In genomic region chr3:112354642-112355333, GRCh38 we compare ENCODE assay signal across 21 cellular contexts.
"Had no signal": no experiment of that assay in that cellular context is flagged by ENCODE, and none has a peak within 500 bp of the region (broad histone marks: within the 10 kb centered on the region; RNA-seq: fewer than 3 reads in every experiment).

No MANE protein-coding gene starts in this region.

- H3K36me3 ChIP-seq: left lung, spleen had no signal

- H3K4me3 ChIP-seq: left lung, spleen had no signal

- H3K4me3 Mint-ChIP-seq: activated CD8-positive, alpha-beta memory T cell treated with anti-CD3 and anti-CD28 coated beads, Interleukin-2, amount 10 ng/mL, durations not matched to agents 7 days and 5 days; activated T-cell treated with anti-CD3 and anti-CD28 coated beads, Interleukin-2, amount 50 U/mL, for 24 hours; brain; central memory CD8-positive, alpha-beta T cell; T-helper 2 cell treated with Interferon-gamma antibody and Interleukin-4, amounts not matched to agents 5 μg/mL and 100 μg/mL, for 36 hours had no signal

- ATAC-seq: activated CD8-positive, alpha-beta memory T cell treated with anti-CD3 and anti-CD28 coated beads, Interleukin-2, amount 10 ng/mL, durations not matched to agents 7 days and 5 days; activated naive CD4-positive, alpha-beta T cell treated with anti-CD3 and anti-CD28 coated beads, Interleukin-2, amount 50 U/mL, for 72 hours; left lung; right cardiac atrium; stimulated activated naive CD8-positive, alpha-beta T cell treated with anti-CD3 and anti-CD28 coated beads, Interleukin-15, Interleukin-2, amounts not matched to agents 100 U/mL and 50 U/mL, for 24 hours had no signal

- H3K9me3 Mint-ChIP-seq: activated naive CD4-positive, alpha-beta T cell treated with anti-CD3 and anti-CD28 coated beads, Interleukin-2, amount 50 U/mL, for 72 hours; activated T-cell treated with anti-CD3 and anti-CD28 coated beads, Interleukin-2, amount 50 U/mL, for 24 hours; brain; central memory CD8-positive, alpha-beta T cell; T-helper 2 cell treated with Interferon-gamma antibody and Interleukin-4, amounts not matched to agents 5 μg/mL and 100 μg/mL, for 36 hours had no signal

- H3K27ac Mint-ChIP-seq: activated CD8-positive, alpha-beta memory T cell treated with anti-CD3 and anti-CD28 coated beads, Interleukin-2, amount 10 ng/mL, durations not matched to agents 7 days and 5 days; activated T-cell treated with anti-CD3 and anti-CD28 coated beads, Interleukin-2, amount 50 U/mL, for 24 hours; T-helper 2 cell treated with Interferon-gamma antibody and Interleukin-4, amounts not matched to agents 5 μg/mL and 100 μg/mL, for 36 hours had no signal

- H3K36me3 Mint-ChIP-seq: activated CD8-positive, alpha-beta memory T cell treated with anti-CD3 and anti-CD28 coated beads, Interleukin-2, amount 10 ng/mL, durations not matched to agents 7 days and 5 days had no signal

- H3K27ac ChIP-seq: epithelial cell of prostate, spleen had no signal

- H3K27me3 ChIP-seq: left lung, spleen had no signal

- H3K27me3 Mint-ChIP-seq: activated CD8-positive, alpha-beta memory T cell treated with anti-CD3 and anti-CD28 coated beads, Interleukin-2, amount 10 ng/mL, durations not matched to agents 7 days and 5 days; activated T-cell treated with anti-CD3 and anti-CD28 coated beads, Interleukin-2, amount 50 U/mL, for 24 hours; brain; central memory CD8-positive, alpha-beta T cell had no signal

- DNase-seq: activated CD4-positive, alpha-beta T cell treated with anti-CD3 and anti-CD28 coated beads for 1 hour; activated CD4-positive, alpha-beta T cell treated with anti-CD3 and anti-CD28 coated beads, Interleukin-2, amount 50 U/mL, for 48 hours; activated CD8-positive, alpha-beta memory T cell treated with anti-CD3 and anti-CD28 coated beads, Interleukin-2, amount 10 ng/mL, durations not matched to agents 7 days and 5 days; activated effector memory CD4-positive, alpha-beta T cell treated with Interleukin-2 at 50 U/mL for 16 hours; activated T-cell treated with anti-CD3 and anti-CD28 coated beads, Interleukin-2, amount 50 U/mL, for 24 hours; amygdala; cortex of kidney; effector CD8-positive, alpha-beta T cell; hippocampal formation; islet precursor cell; left lung; right cardiac atrium; spleen; stimulated activated CD4-positive, alpha-beta T cell treated with anti-CD3 and anti-CD28 coated beads, Interleukin-1b, Interleukin-23, amount 100 ng/mL, for 48 hours; stimulated activated naive CD8-positive, alpha-beta T cell treated with anti-CD3 and anti-CD28 coated beads, Interleukin-15, Interleukin-2, amounts not matched to agents 100 U/mL and 50 U/mL, for 24 hours; SW 1271 had no signal

- H3K9me3 ChIP-seq: left lung, spleen had no signal
